In genomic region chr1:36864182-36865079, GRCh38 we compare ENCODE assay signal across 10 cellular contexts.
DNase-seq lines count a peak whose midpoint lies in the region; TF ChIP-seq lines count a peak whose summit lies in the region.
"Had no signal": no experiment of that assay in that cellular context is flagged by ENCODE, and none has a peak within 500 bp of the region (broad histone marks: within the 10 kb centered on the region; RNA-seq: fewer than 3 reads in every experiment).

No MANE protein-coding gene starts in this region.

- no peak overlapping the region for H4K91ac ChIP-seq in H9 (ENCODE audit: insufficient read length, low read depth, low read length)

- H3K4me1 Mint-ChIP-seq in H9 (peaks cover 2 to 28% of the 10 kb centered on the region in 2 experiments), mesothelial cell of epicardium (no peaks in the 10 kb centered on the region)

- peaks cover 1% of the 10 kb centered on the region for H3K27me3 Mint-ChIP-seq in H9 (ENCODE audit: low read depth)
- H3K27me3 Mint-ChIP-seq in mesothelial cell of epicardium (ENCODE audit: low read depth) = peaks cover 32% of the 10 kb centered on the region

- H3K23ac ChIP-seq in H9 (ENCODE audit: insufficient read length, low read depth, low read length) = no peak overlapping the region

- H3K9ac ChIP-seq in H9 (ENCODE audit: extremely low read depth, insufficient read length, low read length) = no peak overlapping the region

- H3K27me3 ChIP-seq in DOHH2 (ENCODE audit: control insufficient read depth, low read length) (peaks cover 10% of the 10 kb centered on the region), H9 (ENCODE audit: insufficient read depth, low read length) (no peaks in the 10 kb centered on the region), PC-9 (ENCODE audit: insufficient read depth, low read depth) (peaks cover 26% of the 10 kb centered on the region), uterus (no peaks in the 10 kb centered on the region)

- DNase-seq in H9 (peak; percentile 64), mesothelial cell of epicardium (ENCODE audit: low spot score in 2 of 2, unreplicated experiment in 2 of 2) (no peak), PC-9 (no peak), uterus (no peak), activated gamma-delta T cell (lab: John Stamatoyannopoulos, UW) (no peak)
- DNase-seq: effector memory CD4-positive, alpha-beta T cell; IMR-90; midbrain had no signal

- H3K9me3 ChIP-seq in DOHH2 (ENCODE audit: control insufficient read depth, insufficient read depth, low read length) (no peaks in the 10 kb centered on the region), H9 (ENCODE audit: control insufficient read depth, low read depth, low read length) (no peaks in the 10 kb centered on the region), PC-9 (ENCODE audit: insufficient read depth, low read depth) (no peaks in the 10 kb centered on the region), uterus (no peaks in the 10 kb centered on the region)

- H3K18ac ChIP-seq in H9 (ENCODE audit: insufficient read length, low read depth, low read length) = no peak overlapping the region

- H3K4me3 Mint-ChIP-seq in H9 (no peak overlapping the region), mesothelial cell of epicardium (no peak overlapping the region)

- TF ChIP-seq CTCF in DOHH2 (IDR thresholded peaks at IDR 0.05; ENCODE audit: low read depth, low read length, poor library complexity, severe bottlenecking) (peak; percentile 93), H9 (conservative IDR thresholded peaks at IDR 0.05) (peak; percentile 88), VCaP (conservative IDR thresholded peaks at IDR 0.05) (peak; percentile 27; the same call in 1 of the 2 replicates), mesothelial cell of epicardium (IDR thresholded peaks at IDR 0.05; ENCODE audit: unreplicated experiment) (peak; percentile 34), PC-9 (conservative IDR thresholded peaks at IDR 0.05) (no peak; the same call in 1 of the 2 replicates), uterus (IDR thresholded peaks at IDR 0.05) (no peak)

- H3K79me1 ChIP-seq in H9 (ENCODE audit: insufficient read depth, low read depth, low read length, poor library complexity, severe bottlenecking) = no peaks in the 10 kb centered on the region

- no peak overlapping the region for H3T11ph ChIP-seq in H9 (ENCODE audit: low read length)

- no peaks in the 10 kb centered on the region for H3K23me2 ChIP-seq in H9 (ENCODE audit: insufficient read length, low read depth, low read length, poor library complexity, severe bottlenecking)

- H3K36me3 ChIP-seq in DOHH2 (ENCODE audit: control insufficient read depth, low read length) (no peaks in the 10 kb centered on the region), PC-9 (ENCODE audit: low read depth) (no peaks in the 10 kb centered on the region), uterus (no peaks in the 10 kb centered on the region)

- H3K4me1 ChIP-seq in DOHH2 (ENCODE audit: control insufficient read depth, low read length) = no peaks in the 10 kb centered on the region
- H3K4me1 ChIP-seq in H9 (ENCODE audit: insufficient read depth, low read length) = no peaks in the 10 kb centered on the region
- no peaks in the 10 kb centered on the region for H3K4me1 ChIP-seq in PC-9 (replicated peaks; ENCODE audit: insufficient read depth)
- H3K4me1 ChIP-seq in uterus = no peaks in the 10 kb centered on the region

- no peaks in the 10 kb centered on the region for H3K9me2 ChIP-seq in DOHH2 (replicated peaks; ENCODE audit: control insufficient read depth, low read length)
- H3K9me2 ChIP-seq in PC-9 (ENCODE audit: insufficient read depth) = no peaks in the 10 kb centered on the region

- H2BK5ac ChIP-seq in H9 (ENCODE audit: insufficient read length, low read length) = no peak overlapping the region

- H2BK20ac ChIP-seq in H9 (ENCODE audit: low read depth, low read length, poor library complexity, severe bottlenecking) = no peak overlapping the region

- H3K56ac ChIP-seq in H9 (ENCODE audit: insufficient read length, low read depth, low read length) = no peak overlapping the region

- no peak overlapping the region for H4K5ac ChIP-seq in H9 (ENCODE audit: insufficient read length, low read depth, low read length)

- H3K79me2 ChIP-seq in DOHH2 (ENCODE audit: control insufficient read depth, low read length) (no peaks in the 10 kb centered on the region), H9 (ENCODE audit: insufficient read depth, low read length) (no peaks in the 10 kb centered on the region), PC-9 (ENCODE audit: low read depth) (no peaks in the 10 kb centered on the region)

- H4K20me1 ChIP-seq in DOHH2 (ENCODE audit: control insufficient read depth, insufficient read depth, low read depth, low read length) (no peaks in the 10 kb centered on the region), H9 (ENCODE audit: control insufficient read depth, insufficient read depth, insufficient read length) (peaks cover 2% of the 10 kb centered on the region), PC-9 (ENCODE audit: insufficient read depth) (no peaks in the 10 kb centered on the region)

- H4K8ac ChIP-seq in H9 (replicated peaks; ENCODE audit: insufficient read length, low read depth, low read length) = no peak overlapping the region

- CTCF ChIA-PET in PC-9 (lab: Charles Lee) = no interaction called here

- H3K27ac ChIP-seq in DOHH2 (ENCODE audit: low read depth, low read length) = no peak overlapping the region
- H3K27ac ChIP-seq in H9 (ENCODE audit: insufficient read length, low read depth, low read length) = no peak overlapping the region
- no peak overlapping the region for H3K27ac ChIP-seq in VCaP
- no peak overlapping the region for H3K27ac ChIP-seq in PC-9
- H3K27ac ChIP-seq in uterus = no peak overlapping the region

- H3K36me3 Mint-ChIP-seq in H9 (ENCODE audit: insufficient read depth in 1 of 3, low read depth in 3 of 3) (no peaks in the 10 kb centered on the region), mesothelial cell of epicardium (no peaks in the 10 kb centered on the region)

- H3K4me2 ChIP-seq in DOHH2 (ENCODE audit: low read length) (no peak overlapping the region), H9 (ENCODE audit: insufficient read depth, insufficient read length, low read length) (no peak overlapping the region), PC-9 (no peak overlapping the region)

- no peaks in the 10 kb centered on the region for H3K9me3 Mint-ChIP-seq in H9
- no peaks in the 10 kb centered on the region for H3K9me3 Mint-ChIP-seq in mesothelial cell of epicardium

- H2AK5ac ChIP-seq in H9 (ENCODE audit: insufficient read length, low read length) = no peak overlapping the region

- TF ChIP-seq POLR2A in uterus (IDR thresholded peaks at IDR 0.05) = no peak

- no CpG with 5 or more reads among the region's 10 CpGs for WGBS in H9 (ENCODE audit: extremely low coverage, insufficient read length, low lambda C conversion rate)

- intact Hi-C loops in PC-9 (cut with micrococcal nuclease; ENCODE audit: unreplicated experiment) (no loop called here), uterus (cut with DNase I; ENCODE audit: low total_unique reads) (no loop called here)

- no TSS peak for BruUV-seq in PC-9 (replicated peaks; lab: Mats Ljungman, UMichigan)

- H2BK120ac ChIP-seq in H9 (ENCODE audit: low read depth, low read length, poor library complexity, severe bottlenecking) = no peak overlapping the region

- no peak overlapping the region for H2BK15ac ChIP-seq in H9 (ENCODE audit: low read depth, low read length)

- H3K14ac ChIP-seq in H9 (ENCODE audit: insufficient read depth, low read length) = no peak overlapping the region

- POLR2A ChIA-PET in PC-9 (lab: Charles Lee; ENCODE audit: unreplicated experiment) = no interaction called here

- no peak overlapping the region for H2BK12ac ChIP-seq in H9 (ENCODE audit: insufficient read length, low read depth, low read length)

- no peak overlapping the region for H3K4ac ChIP-seq in H9 (ENCODE audit: low read depth, low read length)

- H3F3A ChIP-seq in DOHH2 (ENCODE audit: control insufficient read depth, insufficient read depth) (no peaks in the 10 kb centered on the region), PC-9 (ENCODE audit: insufficient read depth, low read depth) (no peaks in the 10 kb centered on the region)

- H2AFZ ChIP-seq in H9 (ENCODE audit: low read length) (no peak overlapping the region), PC-9 (no peak overlapping the region)

- no peak overlapping the region; a peak in 1 of 7 replicates for H3K27ac Mint-ChIP-seq in H9
- H3K27ac Mint-ChIP-seq in mesothelial cell of epicardium = no peak overlapping the region

- H3K4me3 ChIP-seq in DOHH2 (ENCODE audit: low read length) (no peak overlapping the region), PC-9 (no peak overlapping the region), uterus (no peak overlapping the region)

Comparison
In these comparisons a context has a peak if more than half of its experiments do, and no peak if none do; other contexts are left out.
1. CTCF ChIP-seq: peak in DOHH2 (single experiment), H9 (single experiment), VCaP (single experiment) and mesothelial cell of epicardium (single experiment); none in PC-9 (single experiment) and uterus (0 of 4).